ENCODE assay signal across 33 cellular contexts in genomic region chr21:28962465-28962864, GRCh38.
"Had no signal": no experiment of that assay in that cellular context is flagged by ENCODE, and none has a peak within 500 bp of the region (broad histone marks: within the 10 kb centered on the region; RNA-seq: fewer than 3 reads in every experiment).

No MANE protein-coding gene starts in this region.

- H3K27ac Mint-ChIP-seq: activated CD4-positive, alpha-beta memory T cell treated with anti-CD3 and anti-CD28 coated beads for 36 hours; activated naive CD4-positive, alpha-beta T cell treated with anti-CD3 and anti-CD28 coated beads for 36 hours; activated naive CD4-positive, alpha-beta T cell treated with anti-CD3 and anti-CD28 coated beads, Interleukin-2, amount 50 U/mL, for 72 hours; activated T-helper 1 cell treated with anti-CD3 and anti-CD28 coated beads, Interleukin-12 subunit alpha, Interleukin-12 subunit beta, Interleukin-2, Interleukin-4 antibody, amounts not matched to agents 30 ng/mL and 10 ng/mL and 1 ng/mL, durations not matched to agents 14 hours and 24 hours and 36 hours; T-helper 1 cell treated with Interleukin-12 subunit alpha and Interleukin-12 subunit beta and Interleukin-4 antibody, amounts not matched to agents 30 μg/mL and 1 μg/mL, for 36 hours; T-helper 2 cell treated with Interferon-gamma antibody and Interleukin-4, amounts not matched to agents 5 μg/mL and 100 μg/mL, for 36 hours; WTC11 had no signal

- H3K4me1 Mint-ChIP-seq: WTC11 had no signal

- H3K9me3 ChIP-seq: SJSA1, SK-N-SH had no signal

- H3K4me3 Mint-ChIP-seq: activated CD4-positive, alpha-beta memory T cell treated with anti-CD3 and anti-CD28 coated beads for 36 hours; activated naive CD4-positive, alpha-beta T cell treated with anti-CD3 and anti-CD28 coated beads for 36 hours; activated T-cell treated with anti-CD3 and anti-CD28 coated beads, Interleukin-2, amount 50 U/mL, for 4 hours; activated T-helper 1 cell treated with anti-CD3 and anti-CD28 coated beads, Interleukin-12 subunit alpha, Interleukin-12 subunit beta, Interleukin-2, Interleukin-4 antibody, amounts not matched to agents 30 ng/mL and 10 ng/mL and 1 ng/mL, durations not matched to agents 14 hours and 24 hours and 36 hours; T-helper 1 cell treated with Interleukin-12 subunit alpha and Interleukin-12 subunit beta and Interleukin-4 antibody, amounts not matched to agents 30 μg/mL and 1 μg/mL, for 36 hours; T-helper 2 cell treated with Interferon-gamma antibody and Interleukin-4, amounts not matched to agents 5 μg/mL and 100 μg/mL, for 36 hours; WTC11 had no signal

- DNase-seq: activated CD4-positive, alpha-beta memory T cell treated with anti-CD3 and anti-CD28 coated beads for 36 hours; activated CD4-positive, alpha-beta T cell treated with anti-CD3 and anti-CD28 coated beads for 4 hours; activated CD4-positive, alpha-beta T cell treated with anti-CD3 and anti-CD28 coated beads, Interleukin-2, amount 50 U/mL, for 1 hour; activated CD8-positive, alpha-beta memory T cell treated with anti-CD3 and anti-CD28 coated beads, Interleukin-2, amount 50 U/mL, for 4 hours; activated gamma-delta T cell treated with Interleukin-2 at 50 U/mL for 16 hours; activated naive CD4-positive, alpha-beta T cell treated with anti-CD3 and anti-CD28 coated beads for 36 hours; activated T-cell treated with anti-CD3 and anti-CD28 coated beads for 4 hours; activated T-cell treated with anti-CD3 and anti-CD28 coated beads, Interleukin-2, amount 50 U/mL, for 4 hours; amniotic stem cell; aorta; brain microvascular endothelial cell; central memory CD4-positive, alpha-beta T cell; Kasumi-1; KG1; MM.1S; MV-4-11; NCI-H1092; NCI-H146; NCI-H187 treated with DMSO at 0.1 percent for 48 hours; NCI-H2081; NCI-H226; NCI-H524 treated with DMSO at 0.1 percent for 48 hours; RPMI8226; SHP77 treated with DMSO at 0.1 percent for 48 hours; SK-N-SH had no signal

- H3K27me3 ChIP-seq: brain microvascular endothelial cell, SJSA1 had no signal

- H3K4me3 ChIP-seq: SJSA1 had no signal

- H3K27me3 Mint-ChIP-seq: activated CD4-positive, alpha-beta memory T cell treated with anti-CD3 and anti-CD28 coated beads for 36 hours had no signal

- ATAC-seq: activated CD4-positive, CD25-positive, alpha-beta regulatory T cell treated with anti-CD3 and anti-CD28 coated beads, Interleukin-2, amount 50 U/mL, for 24 hours; activated naive CD4-positive, alpha-beta T cell treated with anti-CD3 and anti-CD28 coated beads, Interleukin-2, amount 50 U/mL, for 72 hours; activated T-cell treated with anti-CD3 and anti-CD28 coated beads, Interleukin-2, amount 50 U/mL, for 4 hours; Panc1; WTC11 had no signal

- H3K9me3 Mint-ChIP-seq: activated CD4-positive, alpha-beta memory T cell treated with anti-CD3 and anti-CD28 coated beads for 36 hours; activated naive CD4-positive, alpha-beta T cell treated with anti-CD3 and anti-CD28 coated beads for 36 hours; activated naive CD4-positive, alpha-beta T cell treated with anti-CD3 and anti-CD28 coated beads, Interleukin-2, amount 50 U/mL, for 72 hours; activated T-cell treated with anti-CD3 and anti-CD28 coated beads, Interleukin-2, amount 50 U/mL, for 4 hours; activated T-helper 1 cell treated with anti-CD3 and anti-CD28 coated beads, Interleukin-12 subunit alpha, Interleukin-12 subunit beta, Interleukin-2, Interleukin-4 antibody, amounts not matched to agents 30 ng/mL and 10 ng/mL and 1 ng/mL, durations not matched to agents 14 hours and 24 hours and 36 hours; T-helper 1 cell treated with Interleukin-12 subunit alpha and Interleukin-12 subunit beta and Interleukin-4 antibody, amounts not matched to agents 30 μg/mL and 1 μg/mL, for 36 hours; T-helper 2 cell treated with Interferon-gamma antibody and Interleukin-4, amounts not matched to agents 5 μg/mL and 100 μg/mL, for 36 hours; WTC11 had no signal

- H3K27ac ChIP-seq: brain microvascular endothelial cell, SJSA1 had no signal
